Comparison of ENCODE assay signal across 18 cellular contexts in genomic region chr15:101315736-101316135, GRCh38.
"Had no signal": no experiment of that assay in that cellular context is flagged by ENCODE, and none has a peak within 500 bp of the region (broad histone marks: within the 10 kb centered on the region; RNA-seq: fewer than 3 reads in every experiment).

No MANE protein-coding gene starts in this region.

- H3K36me3 ChIP-seq: esophagus squamous epithelium, neural progenitor cell, sigmoid colon, tibial artery, upper lobe of left lung had no signal

- DNase-seq: cerebellar nuclear complex; esophagus squamous epithelium; foreskin fibroblast; left colon; midbrain; occipital lobe; psoas muscle; retina; sigmoid colon; stimulated activated CD4-positive, alpha-beta T cell treated with anti-CD3 and anti-CD28 coated beads, Interleukin-12 subunit alpha, Interleukin-12 subunit beta, amount 100 ng/mL, for 4 hours; stimulated activated CD4-positive, alpha-beta T cell treated with anti-CD3 and anti-CD28 coated beads, Interleukin-2, amount 100 ng/mL, for 48 hours; stimulated activated naive CD8-positive, alpha-beta T cell treated with anti-CD3 and anti-CD28 coated beads, Interleukin-15, Interleukin-2, amounts not matched to agents 100 U/mL and 50 U/mL, for 24 hours; tibial artery; upper lobe of left lung had no signal

- H3K27ac ChIP-seq: esophagus squamous epithelium, neural progenitor cell, parathyroid adenoma, psoas muscle, sigmoid colon, skin epidermis, tibial artery, upper lobe of left lung had no signal

- H3K9me3 ChIP-seq: esophagus squamous epithelium, psoas muscle, sigmoid colon, tibial artery, upper lobe of left lung had no signal

- H2AFZ ChIP-seq: neural progenitor cell, parathyroid adenoma had no signal

- ATAC-seq: left colon; natural killer cell treated with Interleukin-12 subunit alpha and Interleukin-12 subunit beta and Interleukin-15 and Interleukin-18, amount 100 ng/mL, for 72 hours; stimulated activated naive CD8-positive, alpha-beta T cell treated with anti-CD3 and anti-CD28 coated beads, Interleukin-15, Interleukin-2, amounts not matched to agents 100 U/mL and 50 U/mL, for 24 hours had no signal

- H3K4me1 ChIP-seq: neural progenitor cell, parathyroid adenoma, psoas muscle, sigmoid colon, tibial artery had no signal

- H3K9ac ChIP-seq: neural progenitor cell, parathyroid adenoma had no signal

- H3K4me3 ChIP-seq: esophagus squamous epithelium, neural progenitor cell, psoas muscle, sigmoid colon, skin epidermis, tibial artery, upper lobe of left lung had no signal

- H3K27me3 ChIP-seq: upper lobe of left lung had no signal

- H3K4me2 ChIP-seq: neural progenitor cell had no signal
